In the genomic region with DNA sequence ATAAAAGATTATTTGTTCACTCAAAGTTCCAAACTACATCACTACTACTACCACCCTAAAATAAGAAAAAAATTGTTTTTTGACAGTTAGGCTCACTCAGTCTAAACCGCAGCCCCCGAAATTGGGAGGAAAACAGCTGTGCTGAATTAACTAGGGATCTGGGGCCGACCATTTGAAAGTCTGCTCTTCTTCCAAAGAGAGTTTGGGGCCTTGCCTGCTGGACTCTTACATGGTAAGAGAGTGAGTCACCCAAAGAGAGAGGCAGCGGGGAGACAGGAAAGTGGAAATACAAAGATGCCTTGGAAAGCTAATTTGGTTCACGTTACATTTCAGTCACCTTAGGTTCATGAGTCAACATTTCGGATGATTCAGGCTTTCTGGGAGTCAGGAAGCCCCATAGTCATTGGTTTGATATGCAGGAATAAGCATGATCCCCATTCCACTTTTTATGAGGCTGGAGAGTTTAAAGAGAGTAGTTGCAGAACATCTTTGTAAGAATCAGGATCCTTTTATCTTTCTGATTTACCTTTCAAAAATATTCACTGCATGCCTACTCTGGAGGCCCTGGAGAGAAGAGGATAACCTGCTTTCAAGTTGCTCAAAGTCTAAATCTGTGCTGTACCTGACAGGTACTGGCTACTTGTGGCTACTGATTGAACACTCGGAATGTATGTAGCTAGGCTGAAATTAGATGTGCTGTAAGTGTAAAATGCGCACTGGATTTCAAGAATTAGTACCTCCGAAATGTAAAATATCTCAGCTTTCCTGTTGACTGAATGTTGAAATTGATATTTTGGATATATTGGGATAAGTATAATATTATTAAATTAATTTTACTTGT, we compare ENCODE assay signal across 8 cellular contexts. TPM values are rescaled to one million over a fixed set of nuclear protein-coding genes. Genes with fewer than 3 reads are reported as not detected.
DNase-seq lines count a peak whose midpoint lies in the region; ATAC-seq, FAIRE-seq and TF ChIP-seq lines count a peak whose summit lies in the region.

No MANE protein-coding gene starts in this region.

- BruUV-seq in Panc1 (replicated peaks; lab: Mats Ljungman, UMichigan), result TSS peak; percentile 93

- H3K9me3 ChIP-seq in Panc1 (ENCODE audit: control insufficient read depth, insufficient read depth, low read depth, low read length) (no peaks in the 10 kb centered on the region), heart right ventricle (no peaks in the 10 kb centered on the region), pancreas (no peaks in the 10 kb centered on the region)

- peak overlapping the region; percentile 100 for H3K27ac ChIP-seq in Panc1 (ENCODE audit: low read length)
- H3K27ac ChIP-seq in heart right ventricle, result peak overlapping the region; percentile 56 to 99 (median 98)
- peak overlapping the region; percentile 87 to 98 (median 93) for H3K27ac ChIP-seq in pancreas

- H3K4me1 ChIP-seq in Panc1 (ENCODE audit: control insufficient read depth, insufficient read depth, low read length) (peaks cover 19% of the 10 kb centered on the region), heart right ventricle (peaks cover 0 to 43% (median 31%) of the 10 kb centered on the region in 9 donors), pancreas (peaks cover 12 to 33% (median 31%) of the 10 kb centered on the region in 3 donors)

- TF ChIP-seq CTCF in Panc1 (IDR thresholded peaks at IDR 0.05), result no peak
- TF ChIP-seq CTCF in heart right ventricle (IDR thresholded peaks at IDR 0.05), result no peak
- TF ChIP-seq CTCF in pancreas (IDR thresholded peaks at IDR 0.05), result no peak

- peaks cover 6% of the 10 kb centered on the region for H3K36me3 ChIP-seq in Panc1 (ENCODE audit: control insufficient read depth, insufficient read depth, low read length)
- no peaks in the 10 kb centered on the region for H3K36me3 ChIP-seq in heart right ventricle
- no peaks in the 10 kb centered on the region for H3K36me3 ChIP-seq in pancreas

- peak; percentile 43 for DNase-seq in Ammon's horn (ENCODE audit: low spot score)
- DNase-seq in H4 (ENCODE audit: low spot score), result peak; percentile 98
- DNase-seq in Panc1 (ENCODE audit: low read depth, low spot score), result peak; percentile 98
- DNase-seq in amniotic epithelial cell (ENCODE audit: low read depth), result peak; percentile 98
- DNase-seq in heart right ventricle, result peak in 1 of 2 donors; percentile 63
- peak in 3 of 6 donors; percentile 25 to 62 (median 59) for DNase-seq in pancreas
- DNase-seq in NCI-H2081 treated with DMSO at 0.1 percent for 48 hours (lab: John Stamatoyannopoulos, UW), result no peak

- peak; percentile 27 for ATAC-seq in Panc1
- ATAC-seq in heart right ventricle, result peak; percentile 11 to 46 (median 34)
- peak; percentile 3 to 40 (median 12) for ATAC-seq in pancreas
- no peak for ATAC-seq in HG03025 (IDR thresholded peaks at IDR 0.05; ENCODE audit: low FRiP score, unreplicated experiment)

- peak; percentile 51 for FAIRE-seq in pancreas (lab: Jason Lieb, UNC)

- POLR2A ChIA-PET in Panc1 (lab: Charles Lee), result interaction anchor here (0.6 to 1.2 kb wide), 15 partner anchors 10 to 207 kb away, joined by 3 to 7 read pairs (median 3); no protein-coding TSS in a partner anchor

- CTCF ChIA-PET in Panc1 (lab: Charles Lee), result interaction anchor here (1.6 kb wide), 1 partner anchor 151 kb away, joined by 7 read pairs; no protein-coding TSS in a partner anchor

- peak overlapping the region; percentile 65 to 72 for H3K4me3 ChIP-seq in Panc1 (ENCODE audit: low read depth in 2 of 2, low read length in 2 of 2)
- H3K4me3 ChIP-seq in heart right ventricle, result peak overlapping the region; percentile 11 to 91 (median 84)
- H3K4me3 ChIP-seq in pancreas, result peak overlapping the region; percentile 89 to 96 (median 93)

- 23% methylated on average over 9 of the region's 9 CpGs for WGBS in heart right ventricle, 2 donors
- WGBS in pancreas, 2 donors, result 12 to 13% methylated on average over 9 of the region's 9 CpGs

- intact Hi-C loops in Panc1 (cut with micrococcal nuclease; ENCODE audit: unreplicated experiment) (loop anchor here (5.0 kb wide), 1 partner anchor 56 kb away; no protein-coding TSS in a partner anchor), heart right ventricle (cut with DNase I) (loop anchor here in 7 of 10 donors (2.0 to 10.0 kb wide), 7 partner anchors 34 to 118 kb away; no protein-coding TSS in a partner anchor), pancreas (cut with DNase I) (no loop called here)

- H3K27me3 ChIP-seq in Panc1 (ENCODE audit: control insufficient read depth, insufficient read depth, low read length) (no peaks in the 10 kb centered on the region), heart right ventricle (no peaks in the 10 kb centered on the region), pancreas (no peaks in the 10 kb centered on the region)

- in situ Hi-C loops in Panc1 (cut with HindIII; ENCODE audit: low pct_unique_long_range_greater_than_20kb, low sequenced_read_pairs), result no loop called here

RNA-seq across cellular contexts. Expression of gene RTN4, which starts 1.0 kb away (rescaled TPM):
- total RNA-seq in H4 (2014; rRNA removed; shearing (Covaris generic)), result 120 and 187 TPM in 2 replicates
- total RNA-seq in Panc1 (2021; ENCODE audit: unreplicated experiment), result 513 TPM
- polyA plus RNA-seq in Panc1 (2012; ENCODE audit: insufficient read length), result 447 TPM
- total RNA-seq in heart right ventricle, result 100 to 1,000 TPM in 5 of 10 donors, 10 to 100 TPM in 5; 40.6 to 163 (median 95.3) TPM
- polyA plus RNA-seq in heart right ventricle, result 100 to 1,000 TPM in 1 of 2 donors, 10 to 100 TPM in 1; 82.8 to 126 TPM
- total RNA-seq in pancreas, result 100 to 1,000 TPM in 1 of 6 donors, 10 to 100 TPM in 5; 38.3 to 105 (median 77.3) TPM
- polyA plus RNA-seq in pancreas, result 10 to 100 TPM; 59.2 to 97.8 TPM

Comparison
In these comparisons a context has a peak if more than half of its experiments do, and no peak if none do; other contexts are left out.
1. intact Hi-C loops: an anchor here in Panc1 (5.0 kb wide) and heart right ventricle (2.0 to 10.0 kb wide); none called in pancreas.